Comparison of ENCODE assay signal across 10 cellular contexts in genomic region chr1:21329209-21329844, GRCh38. TPM values are rescaled to one million over a fixed set of nuclear protein-coding genes. Genes with fewer than 3 reads are reported as not detected.
DNase-seq lines count a peak whose midpoint lies in the region; ATAC-seq, FAIRE-seq and TF ChIP-seq lines count a peak whose summit lies in the region.
"Had no signal": no experiment of that assay in that cellular context is flagged by ENCODE, and none has a peak within 500 bp of the region (broad histone marks: within the 10 kb centered on the region; RNA-seq: fewer than 3 reads in every experiment).

No MANE protein-coding gene starts in this region.

- no peaks in the 10 kb centered on the region for H3K9me3 Mint-ChIP-seq in Caco-2 (ENCODE audit: unreplicated experiment)
- H3K9me3 Mint-ChIP-seq in naive thymus-derived CD8-positive, alpha-beta T cell: no peaks in the 10 kb centered on the region

- FAIRE-seq in bronchial epithelial cell (lab: Jason Lieb, UNC): peak; percentile 88
- FAIRE-seq in GM12891 (lab: Jason Lieb, UNC): no peak

- POLR2A ChIA-PET in Caco-2 (lab: Charles Lee): no interaction called here
- POLR2A ChIA-PET in naive thymus-derived CD8-positive, alpha-beta T cell (lab: Charles Lee): interaction anchor here (0.7 to 3.1 kb wide), 3 partner anchors 16 to 1881 kb away, joined by 5 to 18 read pairs (median 6); no protein-coding TSS in a partner anchor

- BruUV-seq in Caco-2 (replicated peaks; lab: Mats Ljungman, UMichigan): no TSS peak

- peaks cover 1% of the 10 kb centered on the region for H3K36me3 ChIP-seq in Caco-2 (ENCODE audit: control insufficient read depth, insufficient read depth, low read length)
- no peaks in the 10 kb centered on the region for H3K36me3 ChIP-seq in bronchial epithelial cell (ENCODE audit: control insufficient read depth, insufficient read depth, low read length)

- H3K9me3 ChIP-seq in Caco-2: no peaks in the 10 kb centered on the region

- CTCF ChIA-PET in Caco-2 (lab: Charles Lee): no interaction called here

- TF ChIP-seq CTCF in Caco-2 (IDR thresholded peaks at IDR 0.05; ENCODE audit: insufficient read depth in 1 of 2, low read depth in 1 of 2, low read length in 1 of 2, severe bottlenecking in 1 of 2, unreplicated experiment in 1 of 2): no peak
- no peak for TF ChIP-seq CTCF in bronchial epithelial cell (IDR thresholded peaks at IDR 0.05; ENCODE audit: insufficient read depth, low read length, severe bottlenecking)

- H3K27me3 Mint-ChIP-seq in Caco-2 (ENCODE audit: insufficient read depth, unreplicated experiment): no peaks in the 10 kb centered on the region
- no peaks in the 10 kb centered on the region for H3K27me3 Mint-ChIP-seq in naive thymus-derived CD8-positive, alpha-beta T cell

- H3K27ac Mint-ChIP-seq in Caco-2 (ENCODE audit: unreplicated experiment): peak overlapping the region; percentile 80
- peak overlapping the region; percentile 83 to 96 (median 90) for H3K27ac Mint-ChIP-seq in naive thymus-derived CD8-positive, alpha-beta T cell

- peak; percentile 74 to 82 for DNase-seq in Caco-2
- DNase-seq in NCI-H510A treated with DMSO at 0.1 percent for 48 hours (lab: John Stamatoyannopoulos, UW): peak; percentile 48
- DNase-seq in bronchial epithelial cell (ENCODE audit: low read depth): peak; percentile 76
- peak in 3 of 10 donors; percentile 11 to 60 (median 49) for DNase-seq in naive thymus-derived CD8-positive, alpha-beta T cell
- DNase-seq in Ammon's horn (ENCODE audit: low spot score): no peak
- no peak for DNase-seq in GM12891 (ENCODE audit: insufficient read length, low spot score)
- no peak for DNase-seq in NCI-H2171 (lab: John Stamatoyannopoulos, UW)
- DNase-seq: glutamatergic neuron, NCI-H2081 treated with DMSO at 0.1 percent for 48 hours had no signal

- TF ChIP-seq POLR2A in GM12891 (IDR thresholded peaks at IDR 0.05; ENCODE audit: low read depth, low read length): no peak

- intact Hi-C loops in Caco-2 (cut with micrococcal nuclease; ENCODE audit: unreplicated experiment): loop anchor here (1.0 kb wide), 2 partner anchors 9 to 16 kb away; no protein-coding TSS in a partner anchor

- peaks cover 24% of the 10 kb centered on the region for H3K4me1 ChIP-seq in Caco-2

- ATAC-seq in naive thymus-derived CD8-positive, alpha-beta T cell: peak; percentile 18 to 35
- no peak for ATAC-seq in GM19328 (IDR thresholded peaks at IDR 0.05; ENCODE audit: unreplicated experiment)

- H3K36me3 Mint-ChIP-seq in Caco-2 (ENCODE audit: insufficient read depth, unreplicated experiment): no peaks in the 10 kb centered on the region
- peaks cover 0 to 6% (median 0%) of the 10 kb centered on the region in 3 donors for H3K36me3 Mint-ChIP-seq in naive thymus-derived CD8-positive, alpha-beta T cell

- H3K4me1 Mint-ChIP-seq in Caco-2 (ENCODE audit: low read depth, unreplicated experiment): peaks cover 17% of the 10 kb centered on the region
- peaks cover 53 to 91% (median 88%) of the 10 kb centered on the region in 4 donors for H3K4me1 Mint-ChIP-seq in naive thymus-derived CD8-positive, alpha-beta T cell

- H3K4me3 Mint-ChIP-seq in Caco-2 (ENCODE audit: unreplicated experiment): peak overlapping the region; percentile 37
- peak overlapping the region in 9 of 10 donors; percentile 40 to 79 (median 52) for H3K4me3 Mint-ChIP-seq in naive thymus-derived CD8-positive, alpha-beta T cell

- H3K4me3 ChIP-seq in Caco-2 (ENCODE audit: low read depth, low read length) (no peak overlapping the region), bronchial epithelial cell (ENCODE audit: low read depth, low read length) (no peak overlapping the region)

- no peaks in the 10 kb centered on the region for H3K27me3 ChIP-seq in Caco-2 (replicated peaks; ENCODE audit: control insufficient read depth, insufficient read depth, low read length)
- H3K27me3 ChIP-seq in bronchial epithelial cell (ENCODE audit: control insufficient read depth, insufficient read depth, low read length): no peaks in the 10 kb centered on the region

TF ChIP-seq in GM12891, 5 proteins besides CTCF, POLR2A, EP300 and RAD21:
- TF ChIP-seq PAX5 (IDR thresholded peaks at IDR 0.05; ENCODE audit: insufficient read depth, low read length, severe bottlenecking): no peak
- no peak for TF ChIP-seq POU2F2 (IDR thresholded peaks at IDR 0.05; ENCODE audit: low read depth, low read length)

RNA-seq across cellular contexts. Expression of gene ECE1, which starts 39.1 kb away (rescaled TPM):
- 49.6 and 50.2 TPM in 2 replicates for total RNA-seq in Caco-2 (2022)
- total RNA-seq in bronchial epithelial cell: 44.2 and 61.8 TPM in 2 replicates
- 10 to 100 TPM; 51.7 to 53.6 TPM for total RNA-seq in naive thymus-derived CD8-positive, alpha-beta T cell
- 10 to 100 TPM in 2 of 3 donors, 1 to 10 TPM in 1; 9.1 to 37.3 (median 20.5) TPM for polyA plus RNA-seq in naive thymus-derived CD8-positive, alpha-beta T cell
- 7.9 TPM for polyA plus RNA-seq in GM12891 (2012; ENCODE audit: low read depth, missing spikeins)

Comparison
In these comparisons a context has a peak if more than half of its experiments do, and no peak if none do; other contexts are left out.
1. DNase-seq: peak in Caco-2 (2 of 2), NCI-H510A treated with DMSO at 0.1 percent for 48 hours (single experiment) and bronchial epithelial cell (single experiment); none in Ammon's horn (single experiment), GM12891 (single experiment) and NCI-H2171 (single experiment).